20 cellular contexts compared by ENCODE assay signal in genomic region chr20:7379621-7380220, GRCh38.
A peak's percentile ranks its signal among the peaks of the same experiment; 100 is the strongest.
DNase-seq lines count a peak whose midpoint lies in the region; ATAC-seq and TF ChIP-seq lines count a peak whose summit lies in the region.
"Had no signal": no experiment of that assay in that cellular context is flagged by ENCODE, and none has a peak within 500 bp of the region (broad histone marks: within the 10 kb centered on the region; RNA-seq: fewer than 3 reads in every experiment).

No MANE protein-coding gene starts in this region.

- TF ChIP-seq CTCF in mammary epithelial cell (conservative IDR thresholded peaks at IDR 0.05 in 1 of 2, IDR thresholded peaks at IDR 0.05 in 1 of 2; ENCODE audit: extremely low read depth in 1 of 2, insufficient read depth in 1 of 2, low read depth in 1 of 2, low read length in 2 of 2) = no peak
- TF ChIP-seq CTCF in breast epithelium (IDR thresholded peaks at IDR 0.05) = no peak
- no peak for TF ChIP-seq CTCF in RWPE2 (IDR thresholded peaks at IDR 0.05; ENCODE audit: poor library complexity, severe bottlenecking)
- TF ChIP-seq CTCF in epithelial cell of esophagus (IDR thresholded peaks at IDR 0.05; ENCODE audit: insufficient read depth, low read depth, low read length, missing control alignments) = no peak

- ATAC-seq in RWPE2 (ENCODE audit: low read depth) (peak; percentile 66; the same call in 1 of the 3 replicates), GM19463 (IDR thresholded peaks at IDR 0.05; ENCODE audit: unreplicated experiment) (no peak)
- no peak for ATAC-seq in stimulated activated naive CD8-positive, alpha-beta T cell treated with anti-CD3 and anti-CD28 coated beads, Interleukin-15, Interleukin-2, amounts not matched to agents 100 U/mL and 50 U/mL, for 24 hours

- H3K27ac ChIP-seq in mammary epithelial cell (ENCODE audit: insufficient read depth, low read depth, low read length) (no peak overlapping the region), breast epithelium (no peak overlapping the region), RWPE2 (ENCODE audit: poor library complexity, severe bottlenecking) (no peak overlapping the region)
- H3K27ac ChIP-seq: 22Rv1; BLaER1 treated with 17β-estradiol and CSF1 and Interleukin-3, amounts not matched to agents 10 nM and 100 nM; RWPE1; SJSA1 had no signal

- in situ Hi-C loops in mammary epithelial cell (cut with MboI; ENCODE audit: low sequenced_read_pairs in 2 of 2) = loop anchor here (10.0 to 25.0 kb wide), 2 partner anchors 265 to 483 kb away; no protein-coding TSS in a partner anchor

- WGBS in mammary epithelial cell (ENCODE audit: low coverage, missing lambda C conversion rate) = 81% methylated on average over 8 of the region's 8 CpGs

- H3K9me3 ChIP-seq in mammary epithelial cell (replicated peaks; ENCODE audit: insufficient read depth, low read length) (no peaks in the 10 kb centered on the region), breast epithelium (peaks cover 0 to 15% of the 10 kb centered on the region in 2 donors), RWPE2 (ENCODE audit: severe bottlenecking) (no peaks in the 10 kb centered on the region)
- H3K9me3 ChIP-seq: BLaER1 treated with 17β-estradiol and CSF1 and Interleukin-3, amounts not matched to agents 10 nM and 100 nM; HAP-1; SJSA1 had no signal

- H3K27me3 ChIP-seq in mammary epithelial cell (ENCODE audit: insufficient read depth, low read length) (no peaks in the 10 kb centered on the region), breast epithelium (no peaks in the 10 kb centered on the region), RWPE2 (ENCODE audit: insufficient read depth, poor library complexity, severe bottlenecking) (no peaks in the 10 kb centered on the region)
- H3K27me3 ChIP-seq: BLaER1 treated with 17β-estradiol and CSF1 and Interleukin-3, amounts not matched to agents 10 nM and 100 nM; SJSA1 had no signal

- TF ChIP-seq POLR2A in breast epithelium (IDR thresholded peaks at IDR 0.05) = no peak

- no peak overlapping the region for H3K4me3 ChIP-seq in mammary epithelial cell (replicated peaks in 1 of 3; ENCODE audit: insufficient read depth in 1 of 3, low read depth in 2 of 3, low read length in 3 of 3)
- no peak overlapping the region for H3K4me3 ChIP-seq in breast epithelium
- H3K4me3 ChIP-seq in RWPE2 (ENCODE audit: severe bottlenecking) = no peak overlapping the region
- H3K4me3 ChIP-seq in epithelial cell of esophagus (ENCODE audit: low read length) = no peak overlapping the region
- H3K4me3 ChIP-seq: BLaER1 treated with 17β-estradiol and CSF1 and Interleukin-3, amounts not matched to agents 10 nM and 100 nM; HAP-1; SJSA1 had no signal

- peaks cover 4% of the 10 kb centered on the region for H3K4me1 ChIP-seq in mammary epithelial cell (ENCODE audit: insufficient read depth, low read length)
- H3K4me1 ChIP-seq in breast epithelium = no peaks in the 10 kb centered on the region
- H3K4me1 ChIP-seq in RWPE2 (ENCODE audit: insufficient read depth, poor library complexity, severe bottlenecking) = no peaks in the 10 kb centered on the region
- H3K4me1 ChIP-seq: BLaER1 treated with 17β-estradiol and CSF1 and Interleukin-3, amounts not matched to agents 10 nM and 100 nM; HAP-1; SJSA1 had no signal

- no peak overlapping the region for H3K9ac ChIP-seq in mammary epithelial cell (ENCODE audit: insufficient read depth, low read length)
- H3K9ac ChIP-seq: BLaER1 treated with 17β-estradiol and CSF1 and Interleukin-3, amounts not matched to agents 10 nM and 100 nM had no signal

- H3K4me2 ChIP-seq in mammary epithelial cell (ENCODE audit: insufficient read depth, low read depth, low read length) = no peak overlapping the region
- H3K4me2 ChIP-seq: BLaER1 treated with 17β-estradiol and CSF1 and Interleukin-3, amounts not matched to agents 10 nM and 100 nM had no signal

- H3K79me2 ChIP-seq in mammary epithelial cell (ENCODE audit: insufficient read depth, low read length) = no peaks in the 10 kb centered on the region

- peak; percentile 26 for DNase-seq in mammary epithelial cell
- no peak for DNase-seq in breast epithelium (ENCODE audit: low spot score in 2 of 2)
- DNase-seq in RWPE2 (ENCODE audit: low spot score) = no peak
- peak; percentile 10 for DNase-seq in epithelial cell of esophagus (ENCODE audit: low read depth)
- no peak for DNase-seq in stimulated activated naive CD8-positive, alpha-beta T cell treated with anti-CD3 and anti-CD28 coated beads, Interleukin-15, Interleukin-2, amounts not matched to agents 100 U/mL and 50 U/mL, for 24 hours
- no peak for DNase-seq in AML-193 (lab: John Stamatoyannopoulos, UW)
- no peak for DNase-seq in NCI-H526 treated with DMSO at 0.1 percent for 48 hours (lab: John Stamatoyannopoulos, UW)
- DNase-seq: DMS79 treated with DMSO at 0.1 percent for 48 hours, NCI-H187 treated with DMSO at 0.1 percent for 48 hours, NCI-H2171, NCI-H446, NCI-H748 treated with DMSO at 0.1 percent for 48 hours, OCI-M1, SW 1271 had no signal

- intact Hi-C loops in mammary epithelial cell (cut with micrococcal nuclease) (loop anchor here (5.0 to 10.0 kb wide), 4 partner anchors 77 to 1235 kb away; partner anchors contain the start of gene BMP2), breast epithelium (cut with DNase I; ENCODE audit: low total_unique reads) (no loop called here)

- dilution Hi-C loops in mammary epithelial cell (cut with HindIII; ENCODE audit: low sequenced_read_pairs) = no loop called here

- no peaks in the 10 kb centered on the region for H4K20me1 ChIP-seq in mammary epithelial cell (ENCODE audit: insufficient read depth, low read length)
- H4K20me1 ChIP-seq: BLaER1 treated with 17β-estradiol and CSF1 and Interleukin-3, amounts not matched to agents 10 nM and 100 nM had no signal

- BruUV-seq in mammary epithelial cell (replicated peaks; lab: Mats Ljungman, UMichigan) = TSS peak; percentile 39

- CTCF ChIA-PET in mammary epithelial cell (lab: Charles Lee; ENCODE audit: low non-redundant PET) = no interaction called here

- no peaks in the 10 kb centered on the region for H3K36me3 ChIP-seq in mammary epithelial cell (ENCODE audit: insufficient read depth, low read length)
- H3K36me3 ChIP-seq in breast epithelium = no peaks in the 10 kb centered on the region
- no peaks in the 10 kb centered on the region for H3K36me3 ChIP-seq in RWPE2 (ENCODE audit: low read depth)
- H3K36me3 ChIP-seq: BLaER1 treated with 17β-estradiol and CSF1 and Interleukin-3, amounts not matched to agents 10 nM and 100 nM; HAP-1; SJSA1 had no signal

- H2AFZ ChIP-seq in mammary epithelial cell (ENCODE audit: low read depth, low read length) = no peak overlapping the region

Comparison
In these comparisons a context has a peak if more than half of its experiments do, and no peak if none do; other contexts are left out.
1. DNase-seq: peak in mammary epithelial cell (single experiment) and epithelial cell of esophagus (single experiment); none in breast epithelium (0 of 2), RWPE2 (single experiment), stimulated activated naive CD8-positive, alpha-beta T cell treated with anti-CD3 and anti-CD28 coated beads, Interleukin-15, Interleukin-2, amounts not matched to agents 100 U/mL and 50 U/mL, for 24 hours (single experiment), AML-193 (0 of 2) and NCI-H526 treated with DMSO at 0.1 percent for 48 hours (single experiment).